ENCODE assay signal across 12 cellular contexts in the genomic region with DNA sequence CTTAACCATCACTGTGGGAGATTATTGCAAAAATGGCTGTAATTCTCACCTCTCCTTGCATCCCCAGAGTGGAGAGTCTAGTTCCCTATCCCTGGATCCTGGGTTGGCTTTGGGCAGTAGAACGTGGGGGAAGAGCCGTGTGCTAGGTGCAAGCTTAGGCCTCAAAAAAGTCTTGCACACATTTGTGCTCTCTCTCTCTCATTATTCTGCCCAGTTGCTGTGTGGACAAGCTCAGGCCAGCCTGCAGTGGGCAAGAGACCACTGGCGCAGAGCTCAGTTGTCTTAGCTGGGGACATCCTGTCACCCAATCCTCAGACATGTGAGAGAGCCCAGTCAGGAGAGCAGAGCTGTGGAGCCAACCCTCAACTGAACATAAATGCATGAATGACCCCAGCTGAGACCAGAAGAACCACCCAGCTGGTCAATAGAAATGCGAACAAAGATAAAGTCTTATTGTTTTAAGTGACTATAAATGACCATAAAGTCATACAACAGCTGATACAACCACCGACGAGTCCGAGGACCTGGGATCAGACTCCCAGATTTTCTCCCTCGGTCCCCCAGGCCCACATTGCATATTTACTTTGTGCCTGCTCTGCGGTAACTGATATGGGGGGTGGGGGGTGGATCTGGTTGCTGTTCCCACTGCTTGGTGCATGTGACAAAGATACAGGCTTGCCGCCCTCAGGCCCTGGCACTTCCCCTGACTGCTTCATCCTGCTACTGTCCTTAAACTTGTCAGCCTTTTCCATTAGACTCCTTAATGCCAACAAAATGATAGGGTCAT.
"Had no signal": no experiment of that assay in that cellular context is flagged by ENCODE, and none has a peak within 500 bp of the region (broad histone marks: within the 10 kb centered on the region; RNA-seq: fewer than 3 reads in every experiment).

No MANE protein-coding gene starts in this region.

- H3K4me1 ChIP-seq: neural progenitor cell, upper lobe of left lung had no signal

- ATAC-seq: activated CD4-positive, CD25-positive, alpha-beta regulatory T cell treated with anti-CD3 and anti-CD28 coated beads, Interleukin-2, amount 50 U/mL, for 24 hours; activated T-cell treated with anti-CD3 and anti-CD28 coated beads, Interleukin-2, amount 50 U/mL, for 72 hours; sciatic nerve had no signal

- H3K36me3 ChIP-seq: neural progenitor cell, ovary, upper lobe of left lung had no signal

- H3K9me3 ChIP-seq: ovary, upper lobe of left lung had no signal

- H3K4me3 ChIP-seq: dorsolateral prefrontal cortex, neural progenitor cell, ovary, upper lobe of left lung had no signal

- DNase-seq: activated CD4-positive, alpha-beta T cell treated with anti-CD3 and anti-CD28 coated beads, Interleukin-2, amount 50 U/mL, for 4 hours; activated gamma-delta T cell; activated T-cell treated with anti-CD3 and anti-CD28 coated beads, Interleukin-2, amount 50 U/mL, for 72 hours; amniotic stem cell; dorsolateral prefrontal cortex; hippocampal formation; T-helper 9 cell; upper lobe of left lung had no signal
